7 cellular contexts compared by ENCODE assay signal in the genomic region with DNA sequence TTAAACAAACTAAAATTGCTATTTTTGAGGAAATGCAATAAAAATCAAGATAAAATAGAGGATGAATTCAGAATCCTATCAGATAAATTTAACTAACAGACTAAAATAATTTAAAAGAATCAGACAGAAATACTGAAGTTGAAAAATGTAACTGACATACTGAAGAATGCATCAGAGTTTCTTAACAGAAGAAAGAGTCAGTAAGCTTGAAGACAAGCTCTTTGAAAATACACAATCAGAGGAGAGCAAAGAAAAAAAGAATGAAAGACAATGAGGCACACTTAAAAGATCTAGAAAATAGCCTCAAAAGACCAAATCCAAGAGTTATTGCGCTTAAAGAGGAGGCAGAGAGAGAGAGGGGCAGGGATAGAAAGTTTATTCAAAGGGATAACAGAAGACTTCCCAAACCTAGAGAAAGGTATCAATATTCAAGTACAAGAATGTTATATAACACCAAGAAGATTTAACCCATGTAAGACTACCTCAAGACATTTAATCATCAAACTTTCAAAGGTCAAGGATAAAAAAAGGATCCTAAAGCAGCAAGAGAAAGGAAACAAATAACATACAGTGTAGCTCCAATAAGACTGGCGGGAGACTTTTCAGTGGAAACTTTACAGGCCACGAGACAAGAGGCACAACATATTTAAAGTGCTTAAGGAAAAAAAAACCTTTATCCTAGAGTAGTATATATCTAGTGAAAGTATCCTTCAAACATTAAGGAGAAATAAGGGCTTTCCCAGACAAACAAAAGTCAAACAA.
"Had no signal": no experiment of that assay in that cellular context is flagged by ENCODE, and none has a peak within 500 bp of the region (broad histone marks: within the 10 kb centered on the region; RNA-seq: fewer than 3 reads in every experiment).

No MANE protein-coding gene starts in this region.

- ATAC-seq: K562 had no signal

- H3K4me3 ChIP-seq: K562 had no signal

- H3K27ac Mint-ChIP-seq: IgD-negative memory B cell had no signal

- H3K27ac ChIP-seq: HL-60 had no signal

- FAIRE-seq: HTR-8/SVneo, K562 had no signal

- H3K4me3 Mint-ChIP-seq: IgD-negative memory B cell had no signal

- H3K27me3 Mint-ChIP-seq: IgD-negative memory B cell had no signal

- DNase-seq: IMR-90, KBM-7, KG1 had no signal
